ENCODE assay signal across 25 cellular contexts in the genomic region with DNA sequence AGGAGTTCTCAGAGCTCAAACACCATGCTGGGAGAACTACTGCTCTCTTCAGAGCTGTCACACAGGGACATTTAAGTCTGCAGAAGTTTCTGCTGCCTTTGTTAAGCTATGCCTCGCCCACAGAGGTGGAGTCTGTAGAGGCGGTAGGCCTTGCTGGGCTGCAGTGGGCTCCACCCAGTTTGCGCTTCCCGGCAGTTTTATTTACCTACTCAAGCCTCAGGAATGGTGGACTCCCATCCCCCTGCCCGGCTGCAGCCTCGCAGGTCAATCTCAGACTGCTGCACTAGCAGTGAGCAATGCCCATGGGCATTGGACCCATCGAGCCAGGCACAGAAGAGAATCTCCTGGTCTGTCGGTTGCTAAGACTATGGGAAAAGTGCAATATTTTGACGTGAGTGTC.
"Had no signal": no experiment of that assay in that cellular context is flagged by ENCODE, and none has a peak within 500 bp of the region (broad histone marks: within the 10 kb centered on the region; RNA-seq: fewer than 3 reads in every experiment).

No MANE protein-coding gene starts in this region.

- H3K9me3 ChIP-seq: colonic mucosa, esophagus squamous epithelium, gastrocnemius medialis, lower lobe of right lung had no signal

- DNase-seq: colonic mucosa; cortex of kidney; effector CD8-positive, alpha-beta T cell; effector memory CD8-positive, alpha-beta T cell; endodermal cell; erythroblast; esophagus squamous epithelium; foreskin fibroblast; foreskin melanocyte; gastrocnemius medialis; glutamatergic neuron; head of caudate nucleus; heart right ventricle; hippocampal formation; left cardiac atrium; left ventricle myocardium superior; lower lobe of right lung; mesenchymal stem cell; mucosa of descending colon had no signal

- H3K4me1 ChIP-seq: colonic mucosa, esophagus squamous epithelium, gastrocnemius medialis, heart right ventricle, left lung, lower lobe of right lung had no signal

- H3K4me3 ChIP-seq: colonic mucosa, esophagus squamous epithelium, gastrocnemius medialis, heart right ventricle, left lung, lower lobe of right lung, mucosa of descending colon had no signal

- ATAC-seq: effector memory CD8-positive, alpha-beta T cell; esophagus mucosa; gastrocnemius medialis; heart right ventricle; left cardiac atrium; left lung; left ventricle myocardium superior; lower lobe of right lung; mucosa of descending colon had no signal

- H3K27me3 ChIP-seq: colonic mucosa, esophagus squamous epithelium, gastrocnemius medialis, heart right ventricle, left lung had no signal

- FAIRE-seq: endometrium, islet of Langerhans, keratinocyte had no signal

- H3K36me3 ChIP-seq: colonic mucosa, esophagus squamous epithelium, gastrocnemius medialis, heart right ventricle, left lung, lower lobe of right lung had no signal

- H3K27ac ChIP-seq: colonic mucosa, epithelial cell of prostate, esophagus squamous epithelium, gastrocnemius medialis, heart right ventricle, left lung, lower lobe of right lung had no signal
